Comparison of ENCODE assay signal across 17 cellular contexts in genomic region chr6:30005482-30005881, GRCh38. TPM values are rescaled to one million over a fixed set of nuclear protein-coding genes. Genes with fewer than 3 reads are reported as not detected.
A peak's percentile ranks its signal among the peaks of the same experiment; 100 is the strongest.
DNase-seq lines count a peak whose midpoint lies in the region; ATAC-seq, FAIRE-seq and TF ChIP-seq lines count a peak whose summit lies in the region.
"Had no signal": no experiment of that assay in that cellular context is flagged by ENCODE, and none has a peak within 500 bp of the region (broad histone marks: within the 10 kb centered on the region; RNA-seq: fewer than 3 reads in every experiment).

No MANE protein-coding gene starts in this region.

- POLR2A ChIA-PET in HepG2 (lab: Yijun Ruan, JAX): interaction anchor here (0.9 kb wide), 1 partner anchor 29 kb away, joined by 3 read pairs; no protein-coding TSS in a partner anchor
- POLR2A ChIA-PET in T-cell (lab: Charles Lee): no interaction called here

- H3K27me3 Mint-ChIP-seq in T-cell: peaks cover 30 to 50% of the 10 kb centered on the region in 2 donors
- peaks cover 73% of the 10 kb centered on the region for H3K27me3 Mint-ChIP-seq in type B pancreatic cell

- dilution Hi-C loops in keratinocyte (cut with MboI; ENCODE audit: extremely low pct_ligation_motif_present, low sequenced_read_pairs): no loop called here

- CTCF ChIA-PET in HepG2 (lab: Yijun Ruan, JAX; ENCODE audit: low intra/inter-chr PET ratio, low total read pairs) (no interaction called here), T-cell (lab: Charles Lee) (no interaction called here)

- TF ChIP-seq CTCF in HepG2 (CRISPR knock-in tag; IDR thresholded peaks at IDR 0.05): peak; percentile 37
- no peak for TF ChIP-seq CTCF in right lobe of liver (IDR thresholded peaks at IDR 0.05)
- no peak for TF ChIP-seq CTCF in keratinocyte (optimal IDR thresholded peaks at IDR 0.05 in 1 of 3, IDR thresholded peaks at IDR 0.05 in 1 of 3, conservative IDR thresholded peaks at IDR 0.05 in 1 of 3; ENCODE audit: extremely low read depth in 1 of 3, insufficient read depth in 2 of 3, low read length in 3 of 3)
- TF ChIP-seq CTCF in type B pancreatic cell (conservative IDR thresholded peaks at IDR 0.05): no peak

- peaks cover 17% of the 10 kb centered on the region for H3K36me3 Mint-ChIP-seq in T-cell
- H3K36me3 Mint-ChIP-seq in type B pancreatic cell: no peaks in the 10 kb centered on the region

- H2AFZ ChIP-seq in HepG2 (ENCODE audit: low read length): no peak overlapping the region
- no peak overlapping the region for H2AFZ ChIP-seq in keratinocyte (ENCODE audit: control insufficient read depth, low read length)

- intact Hi-C loops in HepG2 (cut with micrococcal nuclease; ENCODE audit: unreplicated experiment) (loop anchor here (2.0 to 5.0 kb wide), 2 partner anchors 29 to 63 kb away; partner anchors contain the start of gene HLA-A), right lobe of liver (cut with DNase I) (no loop called here)

- TSS peak; percentile 32 for BruUV-seq in HepG2 (replicated peaks; lab: Mats Ljungman, UMichigan)

- H4K20me1 ChIP-seq in HepG2 (ENCODE audit: insufficient read depth, low read length): no peaks in the 10 kb centered on the region; the same call in 1 of the 2 replicates
- no peaks in the 10 kb centered on the region for H4K20me1 ChIP-seq in keratinocyte (ENCODE audit: control insufficient read depth, extremely low read depth, insufficient read depth, low read length)

- WGBS in HepG2 (ENCODE audit: low lambda C conversion rate): 32% methylated on average over 3 of the region's 3 CpGs
- 96% methylated on average over 3 of the region's 3 CpGs for WGBS in right lobe of liver (ENCODE audit: insufficient coverage, low coverage, low lambda C conversion rate, missing lambda C conversion rate)

- H3K9me3 Mint-ChIP-seq in T-cell: no peaks in the 10 kb centered on the region
- no peaks in the 10 kb centered on the region for H3K9me3 Mint-ChIP-seq in type B pancreatic cell

- peak overlapping the region; percentile 70 to 80 (median 76) for H3K4me3 Mint-ChIP-seq in T-cell
- H3K4me3 Mint-ChIP-seq in type B pancreatic cell: peak overlapping the region; percentile 73

- no peak for TF ChIP-seq EP300 in HepG2 (IDR thresholded peaks at IDR 0.05; ENCODE audit: low read depth in 2 of 2, low read length in 2 of 2)
- TF ChIP-seq EP300 in HepG2 (CRISPR knock-in tag; IDR thresholded peaks at IDR 0.05; ENCODE audit: borderline replicate concordance): no peak

- no peaks in the 10 kb centered on the region for H3K9me1 ChIP-seq in keratinocyte (ENCODE audit: control insufficient read depth, extremely low read depth, insufficient read depth, low read length)

- in situ Hi-C loops in HepG2 (cut with HindIII; ENCODE audit: extremely low pct_ligation_motif_present, low pct_unique_long_range_greater_than_20kb): loop anchor here (5.0 to 10.0 kb wide), 2 partner anchors 158 to 261 kb away; no protein-coding TSS in a partner anchor

- H3K4me3 ChIP-seq in HepG2 (replicated peaks in 1 of 3; ENCODE audit: insufficient read depth in 1 of 3, low read depth in 2 of 3, low read length in 3 of 3): peak overlapping the region in 2 of 3 experiments; percentile 59 to 77; a peak in 3 of 6 replicates
- H3K4me3 ChIP-seq in right lobe of liver: no peak overlapping the region
- no peak overlapping the region for H3K4me3 ChIP-seq in keratinocyte (ENCODE audit: control insufficient read depth in 2 of 3, extremely low read depth in 1 of 3, insufficient read depth in 2 of 3, low read depth in 1 of 3, low read length in 3 of 3)

- FAIRE-seq in HepG2 (lab: Jason Lieb, UNC) (peak; percentile 98), keratinocyte (lab: Jason Lieb, UNC) (no peak)
- FAIRE-seq: bronchial epithelial cell, GM18507, TTC549 had no signal

- H3K4me1 ChIP-seq in HepG2 (ENCODE audit: insufficient read depth, low read length) (peaks cover 26% of the 10 kb centered on the region), right lobe of liver (peaks cover 0 to 17% (median 4%) of the 10 kb centered on the region in 4 donors), keratinocyte (ENCODE audit: control insufficient read depth, extremely low read depth, insufficient read depth, low read length) (peaks cover 10% of the 10 kb centered on the region)

- H3K9ac ChIP-seq in HepG2 (ENCODE audit: insufficient read depth, low read depth, low read length) (no peak overlapping the region), keratinocyte (ENCODE audit: control insufficient read depth, extremely low read depth, insufficient read depth, low read length) (no peak overlapping the region)

- H3K27ac ChIP-seq in HepG2 (ENCODE audit: extremely low read length, insufficient read depth, low read length): no peak overlapping the region
- H3K27ac ChIP-seq in right lobe of liver: no peak overlapping the region
- H3K27ac ChIP-seq in keratinocyte (ENCODE audit: control insufficient read depth, insufficient read depth, low read length): no peak overlapping the region
- no peak overlapping the region for H3K27ac ChIP-seq in caudate nucleus (ENCODE audit: low read depth, low read length)
- H3K27ac ChIP-seq: hepatocyte, SJSA1 had no signal

- H3K27ac Mint-ChIP-seq in T-cell (peak overlapping the region in 1 of 2 donors; percentile 57), type B pancreatic cell (no peak overlapping the region)

- peaks cover 15 to 20% (median 15%) of the 10 kb centered on the region in 3 donors for H3K4me1 Mint-ChIP-seq in T-cell
- peaks cover 6% of the 10 kb centered on the region for H3K4me1 Mint-ChIP-seq in type B pancreatic cell (ENCODE audit: unreplicated experiment)

- H3K27me3 ChIP-seq in HepG2 (ENCODE audit: control insufficient read depth in 1 of 2, insufficient read depth in 2 of 2, low read length in 2 of 2) (no peaks in the 10 kb centered on the region; a peak in 1 of 5 replicates), right lobe of liver (no peaks in the 10 kb centered on the region), keratinocyte (ENCODE audit: control insufficient read depth, extremely low read depth, insufficient read depth, low read length) (peaks cover 27% of the 10 kb centered on the region)

- H3K9me3 ChIP-seq in HepG2 (ENCODE audit: low read length) (no peaks in the 10 kb centered on the region), right lobe of liver (no peaks in the 10 kb centered on the region), keratinocyte (ENCODE audit: control insufficient read depth, low read depth, low read length) (no peaks in the 10 kb centered on the region)
- H3K9me3 ChIP-seq: SJSA1 had no signal

- no peaks in the 10 kb centered on the region for H3K36me3 ChIP-seq in HepG2 (replicated peaks in 1 of 2; ENCODE audit: control insufficient read depth in 1 of 2, insufficient read depth in 2 of 2, low read length in 2 of 2)
- no peaks in the 10 kb centered on the region for H3K36me3 ChIP-seq in right lobe of liver
- no peaks in the 10 kb centered on the region for H3K36me3 ChIP-seq in keratinocyte (ENCODE audit: control insufficient read depth in 2 of 2, extremely low read depth in 1 of 2, insufficient read depth in 2 of 2, low read length in 2 of 2)
- H3K36me3 ChIP-seq: SJSA1 had no signal

- TF ChIP-seq POLR2A in HepG2 (IDR thresholded peaks at IDR 0.05; ENCODE audit: insufficient read depth in 1 of 2, low read depth in 2 of 2, low read length in 2 of 2): no peak
- TF ChIP-seq POLR2A in right lobe of liver (IDR thresholded peaks at IDR 0.05): no peak

- no peaks in the 10 kb centered on the region for H3K79me2 ChIP-seq in HepG2 (ENCODE audit: insufficient read depth, low read length)
- no peaks in the 10 kb centered on the region for H3K79me2 ChIP-seq in keratinocyte (ENCODE audit: control insufficient read depth, insufficient read depth, low read length)
- H3K79me2 ChIP-seq: hepatocyte had no signal

- TF ChIP-seq RAD21 in HepG2 (CRISPR knock-in tag; IDR thresholded peaks at IDR 0.05): no peak

- DNase-seq in HepG2 (ENCODE audit: low spot score): peak; percentile 60
- DNase-seq in right lobe of liver: no peak
- DNase-seq in T-cell: no peak
- DNase-seq in keratinocyte (ENCODE audit: low read depth, low spot score): no peak
- no peak for DNase-seq in type B pancreatic cell (ENCODE audit: extremely low spot score, unreplicated experiment)
- no peak for DNase-seq in caudate nucleus (lab: John Stamatoyannopoulos, UW)
- DNase-seq: activated naive CD4-positive, alpha-beta T cell; DMS153; kidney glomerular epithelial cell; NCI-H1694 treated with DMSO at 0.1 percent for 48 hours had no signal

- peak overlapping the region; percentile 87 for H3K4me2 ChIP-seq in HepG2 (ENCODE audit: low read depth, low read length)
- H3K4me2 ChIP-seq in keratinocyte (ENCODE audit: control insufficient read depth, extremely low read depth, insufficient read depth, low read depth, low read length): peak overlapping the region; percentile 66

- ATAC-seq in HepG2 (peak; percentile 75), right lobe of liver (no peak), T-cell (replicated peaks in 1 of 4) (no peak), HG02678 (IDR thresholded peaks at IDR 0.05; ENCODE audit: unreplicated experiment) (no peak), HG02798 (IDR thresholded peaks at IDR 0.05; ENCODE audit: poor library complexity, unreplicated experiment) (no peak)

RNA-seq across cellular contexts. Expression of gene POLR1H, which starts 55.6 kb away (rescaled TPM):
- total RNA-seq in HepG2 (2016; rRNA removed; fragmentation: Illumina TruSeq; extraction: Trizol): 79.8 and 106 TPM in 2 replicates
- 68.0 and 77.6 TPM in 2 replicates for total RNA-seq in HepG2 (2016; cell fraction: cytosol; rRNA removed; fragmentation: Illumina TruSeq; extraction: Trizol; ENCODE audit: low read depth)
- total RNA-seq in HepG2 (2016; cell fraction: insoluble cytoplasmic fraction; rRNA removed; fragmentation: Illumina TruSeq; extraction: Trizol): 78.8 and 117 TPM in 2 replicates
- 56.9 and 64.0 TPM in 2 replicates for total RNA-seq in HepG2 (2016; cell fraction: membrane; rRNA removed; fragmentation: Illumina TruSeq; extraction: Trizol)
- total RNA-seq in HepG2 (2016; cell fraction: nucleus; rRNA removed; fragmentation: Illumina TruSeq; extraction: Trizol): 32.8 and 35.1 TPM in 2 replicates
- polyA plus RNA-seq in HepG2 (2011; rRNA removed): 61.4 and 69.7 TPM in 2 replicates
- polyA plus RNA-seq in HepG2 (2011; cell fraction: cytosol; rRNA removed): 74.2 and 80.8 TPM in 2 replicates
- 39.5 and 47.6 TPM in 2 replicates for polyA plus RNA-seq in HepG2 (2011; cell fraction: nucleus; rRNA removed)
- polyA plus RNA-seq in HepG2 (2012): 46.9 and 53.4 TPM in 2 replicates
- polyA plus RNA-seq in HepG2 (2016; cell fraction: cytosol; fragmentation: Illumina TruSeq; extraction: Trizol; ENCODE audit: low read depth): 30.0 and 31.4 TPM in 2 replicates
- 88.1 and 103 TPM in 2 replicates for polyA plus RNA-seq in HepG2 (2016; cell fraction: insoluble cytoplasmic fraction; fragmentation: Illumina TruSeq; extraction: Trizol; ENCODE audit: low read depth)
- polyA plus RNA-seq in HepG2 (2016; cell fraction: membrane; fragmentation: Illumina TruSeq; extraction: Trizol; ENCODE audit: low read depth): 35.2 and 36.1 TPM in 2 replicates
- polyA plus RNA-seq in HepG2 (2016; cell fraction: nucleus; fragmentation: Illumina TruSeq; extraction: Trizol; ENCODE audit: insufficient read depth, low read depth): 48.3 and 49.2 TPM in 2 replicates
- 30.7 and 35.6 TPM in 2 replicates for polyA minus RNA-seq in HepG2 (2011; rRNA and poly(A)+ RNA removed; ENCODE audit: low replicate concordance)
- polyA minus RNA-seq in HepG2 (2011; cell fraction: cytosol; rRNA and poly(A)+ RNA removed): 8.5 and 10.8 TPM in 2 replicates
- polyA minus RNA-seq in HepG2 (2011; cell fraction: nucleus; rRNA and poly(A)+ RNA removed): 10.4 and 12.1 TPM in 2 replicates
- 10 to 100 TPM in 4 of 6 experiments, 1 to 10 TPM in 2; 9.4 to 17.8 (median 11.2) TPM for total RNA-seq in right lobe of liver
- 10 to 100 TPM; 28.7 to 43.5 (median 36.5) TPM for total RNA-seq in T-cell
- 27.9 to 28.8 TPM (median 28.7 TPM) in 3 replicates for polyA plus RNA-seq in keratinocyte
- polyA plus RNA-seq in keratinocyte (2011; ENCODE audit: low read depth): 13.7 TPM
- 20.3 and 21.4 TPM in 2 replicates for polyA plus RNA-seq in keratinocyte (2011; cell fraction: cytosol; rRNA removed)
- 18.0 and 19.3 TPM in 2 replicates for polyA plus RNA-seq in keratinocyte (2011; cell fraction: nucleus; rRNA removed)
- 28.2 and 36.9 TPM in 2 replicates for polyA plus RNA-seq in keratinocyte (2012; ENCODE audit: low replicate concordance)
- 12.7 to 21.2 TPM (median 15.1 TPM) in 3 replicates for polyA minus RNA-seq in keratinocyte
- 8.4 TPM for polyA minus RNA-seq in keratinocyte (2011; cell fraction: cytosol; rRNA and poly(A)+ RNA removed)
- polyA minus RNA-seq in keratinocyte (2011; cell fraction: nucleus; rRNA and poly(A)+ RNA removed): 2.8 and 3.4 TPM in 2 replicates
- total RNA-seq in type B pancreatic cell (ENCODE audit: low replicate concordance): 23.7 and 37.3 TPM in 2 replicates

Comparison
In these comparisons a context has a peak if more than half of its experiments do, and no peak if none do; other contexts are left out.
1. H3K4me3 ChIP-seq: peak in HepG2 (2 of 3); none in right lobe of liver (0 of 3) and keratinocyte (0 of 3).